In the genomic region with DNA sequence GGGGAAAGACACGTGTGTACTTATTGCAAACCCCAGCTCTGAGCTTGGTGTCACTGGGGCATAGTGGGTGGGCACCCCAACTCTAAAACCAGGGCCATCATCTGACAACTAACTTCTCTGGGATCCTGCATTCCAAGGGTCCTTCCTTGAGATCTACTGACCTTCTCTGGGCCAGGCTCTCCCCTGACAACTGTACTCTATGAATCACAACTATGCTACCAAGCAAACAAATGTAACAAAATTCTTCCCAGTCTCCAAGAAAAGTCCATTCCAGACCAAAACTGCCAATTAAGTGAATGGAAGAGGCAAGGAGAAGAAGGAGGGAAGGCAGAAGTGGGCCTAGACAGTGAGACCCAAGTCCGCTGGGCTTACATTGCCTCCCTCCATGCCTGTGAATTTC, we compare ENCODE assay signal across 19 cellular contexts. TPM values are rescaled to one million over a fixed set of nuclear protein-coding genes. Genes with fewer than 3 reads are reported as not detected.
DNase-seq lines count a peak whose midpoint lies in the region; ATAC-seq, FAIRE-seq and TF ChIP-seq lines count a peak whose summit lies in the region.
"Had no signal": no experiment of that assay in that cellular context is flagged by ENCODE, and none has a peak within 500 bp of the region (broad histone marks: within the 10 kb centered on the region; RNA-seq: fewer than 3 reads in every experiment).

No MANE protein-coding gene starts in this region.

- H3K23me2 ChIP-seq in H1 (ENCODE audit: low read depth, low read length), result no peaks in the 10 kb centered on the region

- H3K9me3 ChIP-seq in H1 (ENCODE audit: insufficient read depth in 2 of 2, low read depth in 1 of 2, low read length in 1 of 2) (no peaks in the 10 kb centered on the region), mesodermal cell (ENCODE audit: control insufficient read depth, low read length) (no peaks in the 10 kb centered on the region), PC-3 (ENCODE audit: low read length) (no peaks in the 10 kb centered on the region)
- H3K9me3 ChIP-seq: HAP-1, SK-N-SH had no signal

- H3K4me1 ChIP-seq in H1 (replicated peaks in 1 of 4; ENCODE audit: control insufficient read depth in 3 of 4, insufficient read depth in 4 of 4, low read length in 3 of 4), result peaks cover 10 to 19% (median 15%) of the 10 kb centered on the region in 4 experiments
- peaks cover 43% of the 10 kb centered on the region for H3K4me1 ChIP-seq in mesodermal cell (ENCODE audit: control insufficient read depth, insufficient read depth, low read length, poor library complexity, severe bottlenecking)
- H3K4me1 ChIP-seq in PC-3 (ENCODE audit: insufficient read depth, low read length), result peaks cover 38% of the 10 kb centered on the region

- no peak overlapping the region for H3K27ac ChIP-seq in H1 (ENCODE audit: low read depth, low read length)
- peak overlapping the region; percentile 16 for H3K27ac ChIP-seq in mesodermal cell (ENCODE audit: low read depth, low read length, severe bottlenecking)
- H3K27ac ChIP-seq in PC-3 (ENCODE audit: low read length), result no peak overlapping the region

- H4K5ac ChIP-seq in H1 (ENCODE audit: insufficient read length, low read depth, low read length), result no peak overlapping the region

- ATAC-seq in HG03521 (IDR thresholded peaks at IDR 0.05; ENCODE audit: unreplicated experiment), result no peak
- no peak for ATAC-seq in PC-3

- H3K79me2 ChIP-seq in H1 (ENCODE audit: control insufficient read depth in 1 of 2, insufficient read depth in 2 of 2, low read length in 2 of 2), result no peaks in the 10 kb centered on the region
- no peaks in the 10 kb centered on the region for H3K79me2 ChIP-seq in PC-3 (ENCODE audit: low read length)

- no peak overlapping the region; the same call in 1 of the 2 replicates for H2BK15ac ChIP-seq in H1 (ENCODE audit: low read length)

- no peak overlapping the region for H3K9ac ChIP-seq in H1 (replicated peaks in 1 of 4; ENCODE audit: extremely low read depth in 1 of 4, low read depth in 3 of 4, low read length in 3 of 4)
- no peak overlapping the region for H3K9ac ChIP-seq in PC-3 (ENCODE audit: low read length)
- H3K9ac ChIP-seq: SK-N-SH had no signal

- no peak overlapping the region for H3K56ac ChIP-seq in H1 (replicated peaks; ENCODE audit: insufficient read length, low read depth, low read length)

- DNase-seq in EH (ENCODE audit: low read depth), result peak; percentile 45
- DNase-seq in H1 (ENCODE audit: low read depth in 1 of 2, low spot score in 2 of 2), result no peak
- DNase-seq in type B pancreatic cell (ENCODE audit: extremely low spot score, unreplicated experiment), result no peak
- no peak for DNase-seq in NCI-H1105 treated with DMSO at 0.1 percent for 48 hours (lab: John Stamatoyannopoulos, UW)
- no peak for DNase-seq in PC-3
- DNase-seq: AML-193; DMS 273 treated with DMSO at 0.1 percent for 48 hours; GDM1; KBM-7; NCI-H1105; NCI-H1694; NCI-H2081 treated with DMSO at 0.1 percent for 48 hours; NCI-H748 treated with DMSO at 0.1 percent for 48 hours; NK-92 treated with Interleukin-12 subunit alpha and Interleukin-12 subunit beta, amount 100 ng/mL, for 24 hours; Right ventricle myocardium superior; SK-N-SH had no signal

- H2AFZ ChIP-seq in H1 (ENCODE audit: low read length) (no peak overlapping the region), PC-3 (ENCODE audit: low read length) (no peak overlapping the region)

- peak overlapping the region; percentile 76 for H4K91ac ChIP-seq in H1 (replicated peaks; ENCODE audit: insufficient read length, low read length)

- H2BK120ac ChIP-seq in H1 (replicated peaks; ENCODE audit: low read depth, low read length), result no peak overlapping the region

- no peak overlapping the region; the same call in 1 of the 2 replicates for H4K8ac ChIP-seq in H1 (ENCODE audit: extremely low read depth, insufficient read depth, low read length)

- H3K4me3 ChIP-seq in H1 (ENCODE audit: extremely low read depth in 1 of 4, insufficient read depth in 2 of 4, low read depth in 3 of 4, low read length in 4 of 4), result no peak overlapping the region
- no peak overlapping the region for H3K4me3 ChIP-seq in mesodermal cell (ENCODE audit: extremely low read depth, insufficient read depth, low read length, poor library complexity, severe bottlenecking)
- no peak overlapping the region for H3K4me3 ChIP-seq in PC-3 (ENCODE audit: low read length)
- H3K4me3 ChIP-seq: HAP-1 had no signal

- H2BK12ac ChIP-seq in H1 (ENCODE audit: low read depth, low read length), result peak overlapping the region; percentile 97

- H3K4me1 Mint-ChIP-seq in type B pancreatic cell (ENCODE audit: unreplicated experiment), result peaks cover 30% of the 10 kb centered on the region

- H3K18ac ChIP-seq in H1 (ENCODE audit: extremely low read depth, low read length), result peak overlapping the region; percentile 27; the same call in 1 of the 2 replicates

- no peak overlapping the region for H3K14ac ChIP-seq in H1 (ENCODE audit: insufficient read length)

- POLR2A ChIA-PET in H1 (lab: Charles Lee; ENCODE audit: partially characterized antibody), result no interaction called here
- POLR2A ChIA-PET in PC-3 (lab: Charles Lee; ENCODE audit: unreplicated experiment), result no interaction called here

- no peak overlapping the region for H3K23ac ChIP-seq in H1 (ENCODE audit: insufficient read length)

- CTCF ChIA-PET in H1 (lab: Charles Lee; ENCODE audit: partially characterized antibody) (interaction anchor here (1.0 to 1.6 kb wide), 5 partner anchors 11 to 98 kb away, joined by 3 to 7 read pairs (median 4); no protein-coding TSS in a partner anchor), PC-3 (lab: Charles Lee) (no interaction called here)

- no peak for TF ChIP-seq POLR2A in H1 (IDR thresholded peaks at IDR 0.05; ENCODE audit: control extremely low read depth in 1 of 2, low read depth in 2 of 2, low read length in 2 of 2)

- peaks cover 3% of the 10 kb centered on the region for H3K36me3 Mint-ChIP-seq in type B pancreatic cell

- H3K4me2 ChIP-seq in H1 (ENCODE audit: insufficient read depth in 1 of 2, low read depth in 2 of 2, low read length in 2 of 2) (no peak overlapping the region), PC-3 (ENCODE audit: low read length) (no peak overlapping the region)
- H3K4me2 ChIP-seq: SK-N-SH had no signal

- no peaks in the 10 kb centered on the region for H3K79me1 ChIP-seq in H1 (ENCODE audit: low read depth, low read length)

- H3K27me3 Mint-ChIP-seq in type B pancreatic cell, result peaks cover 2% of the 10 kb centered on the region

- TF ChIP-seq RAD21 in H1 (IDR thresholded peaks at IDR 0.05 in 1 of 2, conservative IDR thresholded peaks at IDR 0.05 in 1 of 2; ENCODE audit: low read depth in 2 of 2, low read length in 2 of 2), result no peak

- H2BK20ac ChIP-seq in H1 (ENCODE audit: low read length), result peak overlapping the region; percentile 5

- 88% methylated on average over 2 of the region's 2 CpGs; no CpG with 5 or more reads in 1 of the 2 experiments for WGBS in H1 (ENCODE audit: extremely low coverage in 1 of 2, insufficient coverage in 1 of 2, insufficient read length in 1 of 2, insufficient replicate concordance in 2 of 2, low coverage in 1 of 2, low lambda C conversion rate in 2 of 2, missing lambda C conversion rate in 1 of 2), 2 experiments
- 88 to 100% methylated on average over 1 to 2 of the region's 2 CpGs for whole genome bisulfite sequencing in mesodermal cell (ENCODE audit: insufficient coverage in 2 of 2), 2 experiments

- no peaks in the 10 kb centered on the region for H3K36me3 ChIP-seq in H1 (ENCODE audit: control insufficient read depth in 2 of 4, insufficient read depth in 4 of 4, low read length in 3 of 4)
- no peaks in the 10 kb centered on the region for H3K36me3 ChIP-seq in mesodermal cell (ENCODE audit: control insufficient read depth, insufficient read depth, low read length)
- no peaks in the 10 kb centered on the region for H3K36me3 ChIP-seq in PC-3 (ENCODE audit: low read depth, low read length)
- H3K36me3 ChIP-seq: HAP-1 had no signal

- no peaks in the 10 kb centered on the region for H3F3A ChIP-seq in PC-3 (ENCODE audit: low read length, unreplicated experiment)

- no TSS peak for BruUV-seq in PC-3 (replicated peaks; lab: Mats Ljungman, UMichigan)

- no peak overlapping the region for H3K4me3 Mint-ChIP-seq in type B pancreatic cell

- H2BK5ac ChIP-seq in H1 (ENCODE audit: low read depth, low read length), result 0 out of 2 replicates have a peak overlapping the region, but pooled peaks have one; percentile 40

- intact Hi-C loops in PC-3 (cut with micrococcal nuclease), result no loop called here

- 0 out of 2 replicates have a peak overlapping the region, but pooled peaks have one; percentile 71 for H2AK5ac ChIP-seq in H1 (ENCODE audit: low read depth, low read length)

- peaks cover 8% of the 10 kb centered on the region for H3K9me3 Mint-ChIP-seq in type B pancreatic cell

- H3K27ac Mint-ChIP-seq in type B pancreatic cell, result peak overlapping the region; percentile 3

- H3K27me3 ChIP-seq in H1 (replicated peaks in 1 of 4; ENCODE audit: control insufficient read depth in 3 of 4, extremely low read depth in 1 of 4, insufficient read depth in 3 of 4, low read length in 3 of 4), result peaks cover 0 to 3% (median 0%) of the 10 kb centered on the region in 4 experiments; a peak in 1 of 7 replicates
- no peaks in the 10 kb centered on the region for H3K27me3 ChIP-seq in PC-3 (ENCODE audit: low read length)

- no peaks in the 10 kb centered on the region for H3K9me2 ChIP-seq in PC-3 (replicated peaks; ENCODE audit: low read length)
- H3K9me2 ChIP-seq: SK-N-SH had no signal

- no peak for FAIRE-seq in H1 (lab: Jason Lieb, UNC)

- no peak overlapping the region for H3K4ac ChIP-seq in H1 (replicated peaks; ENCODE audit: insufficient read length, low read depth, low read length)

- H4K20me1 ChIP-seq in H1 (replicated peaks in 1 of 2; ENCODE audit: control insufficient read depth in 1 of 2, insufficient read depth in 2 of 2, low read length in 2 of 2) (no peaks in the 10 kb centered on the region), PC-3 (ENCODE audit: low read length) (no peaks in the 10 kb centered on the region)

- TF ChIP-seq CTCF in H1 (IDR thresholded peaks at IDR 0.05; ENCODE audit: control extremely low read depth in 1 of 3, insufficient read depth in 1 of 3, low read depth in 1 of 3, low read length in 3 of 3) (no peak), type B pancreatic cell (conservative IDR thresholded peaks at IDR 0.05) (no peak), PC-3 (conservative IDR thresholded peaks at IDR 0.05; ENCODE audit: low read depth, low read length) (no peak)

- TF ChIP-seq EP300 in H1 (IDR thresholded peaks at IDR 0.05; ENCODE audit: borderline replicate concordance in 1 of 2, low read depth in 2 of 2, low read length in 2 of 2), result no peak

RNA-seq across cellular contexts. Expression of gene VWF, which starts 38.2 kb away (rescaled TPM):
- 0.60 and 0.63 TPM in 2 replicates for total RNA-seq in H1 (2021; fragmentation: NEBNext Ultra II Directional; extraction: Animal tissue kit (Norgen Biotek cat#: 25700))
- 0.39 and 0.67 TPM in 2 replicates for polyA plus RNA-seq in H1 (2011; rRNA removed)
- 0.40 TPM for polyA plus RNA-seq in H1 (2011; cell fraction: cytosol; rRNA removed)
- polyA plus RNA-seq in H1 (2011; cell fraction: nucleus; rRNA removed), result 1.1 TPM
- polyA plus RNA-seq in H1 (2012, experiment 1 of 2), result 0.54 to 0.73 TPM (median 0.56 TPM) in 4 replicates
- polyA plus RNA-seq in H1 (2012, experiment 2 of 2), result 0.18 TPM
- 0.28 TPM for polyA plus RNA-seq in H1 (2013, experiment 1 of 2)
- polyA plus RNA-seq in H1 (2013, experiment 2 of 2), result 0.17 TPM
- 1.2 and 1.5 TPM in 2 replicates for polyA minus RNA-seq in H1 (2011; rRNA and poly(A)+ RNA removed)
- polyA minus RNA-seq in H1 (2011; cell fraction: cytosol; rRNA and poly(A)+ RNA removed), result 0.37 TPM
- 1.7 TPM for polyA minus RNA-seq in H1 (2011; cell fraction: nucleus; rRNA and poly(A)+ RNA removed)
- 4.1 TPM for polyA plus RNA-seq in mesodermal cell (2013, experiment 1 of 2)
- 3.3 TPM for polyA plus RNA-seq in mesodermal cell (2013, experiment 2 of 2)
- total RNA-seq in type B pancreatic cell (ENCODE audit: low replicate concordance) (0.70 and 1.3 TPM in 2 replicates), PC-3 (2014; rRNA removed) (not detected in 2 replicates)
